30 cellular contexts compared by ENCODE assay signal in genomic region chr2:210158236-210158635, GRCh38.
"Had no signal": no experiment of that assay in that cellular context is flagged by ENCODE, and none has a peak within 500 bp of the region (broad histone marks: within the 10 kb centered on the region; RNA-seq: fewer than 3 reads in every experiment).

No MANE protein-coding gene starts in this region.

- H3K4me3 Mint-ChIP-seq: activated naive CD8-positive, alpha-beta T cell; natural killer cell; stimulated activated naive B cell treated with anti-CD40 and anti-IgM and Interleukin-4, amounts not matched to agents 10 μg/mL and 1 μg/mL and 100 μg/mL, for 72 hours; T-helper 2 cell treated with Interferon-gamma antibody and Interleukin-4, amounts not matched to agents 5 μg/mL and 100 μg/mL, for 36 hours had no signal

- H3K27ac ChIP-seq: body of pancreas, coronary artery, dorsolateral prefrontal cortex, left ventricle myocardium inferior, neutrophil, skin epidermis, stomach, thyroid gland, upper lobe of left lung, vagina had no signal

- H3K9me3 ChIP-seq: left ventricle myocardium inferior, neutrophil, stomach, thyroid gland, upper lobe of left lung, vagina had no signal

- H3K27ac Mint-ChIP-seq: activated naive CD8-positive, alpha-beta T cell; natural killer cell; progenitor cell of endocrine pancreas; stimulated activated naive B cell treated with anti-CD40 and anti-IgM and Interleukin-4, amounts not matched to agents 10 μg/mL and 1 μg/mL and 100 μg/mL, for 72 hours; T-helper 2 cell treated with Interferon-gamma antibody and Interleukin-4, amounts not matched to agents 5 μg/mL and 100 μg/mL, for 36 hours had no signal

- H3K27me3 Mint-ChIP-seq: activated naive CD8-positive, alpha-beta T cell; progenitor cell of endocrine pancreas; stimulated activated naive B cell treated with anti-CD40 and anti-IgM and Interleukin-4, amounts not matched to agents 10 μg/mL and 1 μg/mL and 100 μg/mL, for 72 hours had no signal

- H3K27me3 ChIP-seq: body of pancreas, dorsolateral prefrontal cortex, neutrophil, stomach, thyroid gland, upper lobe of left lung, vagina had no signal

- H3K4me3 ChIP-seq: body of pancreas, coronary artery, dorsolateral prefrontal cortex, left ventricle myocardium inferior, lung, skin epidermis, stomach, thyroid gland, upper lobe of left lung, vagina had no signal

- H3K36me3 ChIP-seq: thyroid gland had no signal

- ATAC-seq: body of pancreas; natural killer cell; sciatic nerve; stimulated activated naive B cell treated with anti-CD40 and anti-IgM and Interleukin-4, amounts not matched to agents 10 μg/mL and 1 μg/mL and 100 μg/mL, for 72 hours had no signal

- H3K36me3 Mint-ChIP-seq: natural killer cell had no signal

- DNase-seq: activated CD4-positive, alpha-beta T cell treated with anti-CD3 and anti-CD28 coated beads for 48 hours; activated CD4-positive, alpha-beta T cell treated with anti-CD3 and anti-CD28 coated beads, Interleukin-2, amount 50 U/mL, for 48 hours; activated CD8-positive, alpha-beta memory T cell treated with anti-CD3 and anti-CD28 coated beads for 24 hours; activated effector memory CD4-positive, alpha-beta T cell treated with Interleukin-2 at 50 U/mL for 16 hours; activated naive CD4-positive, alpha-beta T cell treated with Interleukin-2 at 50 U/mL for 16 hours; aorta; body of pancreas; dorsolateral prefrontal cortex; effector memory CD4-positive, alpha-beta T cell; left ventricle myocardium inferior; mesendoderm; natural killer cell; stimulated activated CD4-positive, alpha-beta T cell treated with anti-CD3 and anti-CD28 coated beads, Interleukin-1b, Interleukin-23, amount 100 ng/mL, for 48 hours; stimulated activated CD4-positive, alpha-beta T cell treated with anti-CD3 and anti-CD28 coated beads, Interleukin-4, amount 100 ng/mL, for 4 hours; stimulated activated CD8-positive, alpha-beta memory T cell treated with anti-CD3 and anti-CD28 coated beads, Interleukin-4, amount 100 ng/mL, for 48 hours; stimulated activated naive B cell treated with anti-CD40 and anti-IgM and Interleukin-4, amounts not matched to agents 10 μg/mL and 1 μg/mL and 100 μg/mL, for 72 hours; stomach; upper lobe of left lung had no signal

- H3K4me1 Mint-ChIP-seq: natural killer cell had no signal

- H3K9me3 Mint-ChIP-seq: natural killer cell; stimulated activated naive B cell treated with anti-CD40 and anti-IgM and Interleukin-4, amounts not matched to agents 10 μg/mL and 1 μg/mL and 100 μg/mL, for 72 hours; T-helper 2 cell treated with Interferon-gamma antibody and Interleukin-4, amounts not matched to agents 5 μg/mL and 100 μg/mL, for 36 hours had no signal

- FAIRE-seq: frontal cortex, islet of Langerhans had no signal
